In genomic region chr1:29793101-29793546, GRCh38 we compare ENCODE assay signal across 8 cellular contexts.
A peak's percentile ranks its signal among the peaks of the same experiment; 100 is the strongest.
DNase-seq lines count a peak whose midpoint lies in the region; ATAC-seq, FAIRE-seq and TF ChIP-seq lines count a peak whose summit lies in the region.

No MANE protein-coding gene starts in this region.

- FAIRE-seq in HTR-8/SVneo (lab: Jason Lieb, UNC) = no peak

- TF ChIP-seq POLR2A in erythroblast (IDR thresholded peaks at IDR 0.05; ENCODE audit: low read length) = no peak

- ATAC-seq in CD8-positive, alpha-beta T cell = no peak
- peak; percentile 49 for ATAC-seq in activated CD8-positive, alpha-beta memory T cell treated with anti-CD3 and anti-CD28 coated beads, Interleukin-2, amount 10 ng/mL, durations not matched to agents 7 days and 5 days
- no peak for ATAC-seq in stimulated activated naive CD8-positive, alpha-beta T cell treated with anti-CD3 and anti-CD28 coated beads, Interleukin-15, Interleukin-2, amounts not matched to agents 100 U/mL and 50 U/mL, for 24 hours
- no peak for ATAC-seq in stimulated activated memory B cell treated with anti-CD40 and anti-IgM and Interleukin-4, amounts not matched to agents 10 μg/mL and 1 μg/mL and 100 μg/mL, for 72 hours

- H3K27me3 Mint-ChIP-seq in CD8-positive, alpha-beta T cell (ENCODE audit: low read depth) = peaks cover 2% of the 10 kb centered on the region
- no peaks in the 10 kb centered on the region for H3K27me3 Mint-ChIP-seq in activated CD8-positive, alpha-beta memory T cell treated with anti-CD3 and anti-CD28 coated beads, Interleukin-2, amount 10 ng/mL, durations not matched to agents 7 days and 5 days
- no peaks in the 10 kb centered on the region for H3K27me3 Mint-ChIP-seq in stimulated activated memory B cell treated with anti-CD40 and anti-IgM and Interleukin-4, amounts not matched to agents 10 μg/mL and 1 μg/mL and 100 μg/mL, for 72 hours

- no peaks in the 10 kb centered on the region for H3K27me3 ChIP-seq in CD8-positive, alpha-beta T cell (ENCODE audit: insufficient read depth, low read length)

- peaks cover 10% of the 10 kb centered on the region for H3K9me3 Mint-ChIP-seq in CD8-positive, alpha-beta T cell
- no peaks in the 10 kb centered on the region for H3K9me3 Mint-ChIP-seq in activated CD8-positive, alpha-beta memory T cell treated with anti-CD3 and anti-CD28 coated beads, Interleukin-2, amount 10 ng/mL, durations not matched to agents 7 days and 5 days (ENCODE audit: low read depth)
- peaks cover 8% of the 10 kb centered on the region for H3K9me3 Mint-ChIP-seq in stimulated activated memory B cell treated with anti-CD40 and anti-IgM and Interleukin-4, amounts not matched to agents 10 μg/mL and 1 μg/mL and 100 μg/mL, for 72 hours

- no peak overlapping the region for H3K27ac ChIP-seq in CD8-positive, alpha-beta T cell (ENCODE audit: low read depth, low read length)

- H3K4me3 ChIP-seq in CD8-positive, alpha-beta T cell (ENCODE audit: low read depth, low read length) = no peak overlapping the region

- H3K4me1 ChIP-seq in CD8-positive, alpha-beta T cell (ENCODE audit: insufficient read depth, low read length) = no peaks in the 10 kb centered on the region

- POLR2A ChIA-PET in CD8-positive, alpha-beta T cell (lab: Charles Lee) = no interaction called here

- H3K36me3 ChIP-seq in CD8-positive, alpha-beta T cell (ENCODE audit: insufficient read depth, low read length) = no peaks in the 10 kb centered on the region

- CTCF ChIA-PET in CD8-positive, alpha-beta T cell (lab: Charles Lee) = no interaction called here
- CTCF ChIA-PET in activated CD8-positive, alpha-beta memory T cell treated with anti-CD3 and anti-CD28 coated beads, Interleukin-2, amount 10 ng/mL, durations not matched to agents 7 days and 5 days (lab: Charles Lee) = interaction anchor here (0.6 to 2.9 kb wide), 10 partner anchors 10 to 588 kb away, joined by 3 to 20 read pairs (median 3); no protein-coding TSS in a partner anchor

- H3K9me3 ChIP-seq in CD8-positive, alpha-beta T cell (ENCODE audit: low read length) = no peaks in the 10 kb centered on the region

- intact Hi-C loops in CD8-positive, alpha-beta T cell (cut with DNase I, micrococcal nuclease) = loop anchor here in 1 of 2 experiments (5.0 kb wide), 1 partner anchor 914 kb away; no protein-coding TSS in a partner anchor

- H3K4me3 Mint-ChIP-seq in CD8-positive, alpha-beta T cell = no peak overlapping the region
- H3K4me3 Mint-ChIP-seq in activated CD8-positive, alpha-beta memory T cell treated with anti-CD3 and anti-CD28 coated beads, Interleukin-2, amount 10 ng/mL, durations not matched to agents 7 days and 5 days = no peak overlapping the region
- H3K4me3 Mint-ChIP-seq in stimulated activated memory B cell treated with anti-CD40 and anti-IgM and Interleukin-4, amounts not matched to agents 10 μg/mL and 1 μg/mL and 100 μg/mL, for 72 hours = no peak overlapping the region

- no peak for TF ChIP-seq CTCF in CD8-positive, alpha-beta T cell (IDR thresholded peaks at IDR 0.05)

- DNase-seq in CD8-positive, alpha-beta T cell = peak in 5 of 7 experiments; percentile 14 to 54 (median 42)
- DNase-seq in HTR-8/SVneo (ENCODE audit: insufficient read length, low spot score) (peak; percentile 61), NCI-H82 (lab: John Stamatoyannopoulos, UW) (peak; percentile 95), erythroblast (lab: John Stamatoyannopoulos, UW) (peak; percentile 58 to 81), middle frontal gyrus (ENCODE audit: extremely low spot score, low spot score) (peak; percentile 74)
- peak; percentile 79 for DNase-seq in activated CD8-positive, alpha-beta memory T cell treated with anti-CD3 and anti-CD28 coated beads, Interleukin-2, amount 10 ng/mL, durations not matched to agents 7 days and 5 days
- DNase-seq in stimulated activated naive CD8-positive, alpha-beta T cell treated with anti-CD3 and anti-CD28 coated beads, Interleukin-15, Interleukin-2, amounts not matched to agents 100 U/mL and 50 U/mL, for 24 hours = peak; percentile 81

- H3K27ac Mint-ChIP-seq in CD8-positive, alpha-beta T cell = no peak overlapping the region
- no peak overlapping the region for H3K27ac Mint-ChIP-seq in activated CD8-positive, alpha-beta memory T cell treated with anti-CD3 and anti-CD28 coated beads, Interleukin-2, amount 10 ng/mL, durations not matched to agents 7 days and 5 days
- H3K27ac Mint-ChIP-seq in stimulated activated memory B cell treated with anti-CD40 and anti-IgM and Interleukin-4, amounts not matched to agents 10 μg/mL and 1 μg/mL and 100 μg/mL, for 72 hours = no peak overlapping the region

- H3K4me1 Mint-ChIP-seq in CD8-positive, alpha-beta T cell (ENCODE audit: low read depth) = no peaks in the 10 kb centered on the region
- H3K4me1 Mint-ChIP-seq in activated CD8-positive, alpha-beta memory T cell treated with anti-CD3 and anti-CD28 coated beads, Interleukin-2, amount 10 ng/mL, durations not matched to agents 7 days and 5 days = no peaks in the 10 kb centered on the region
- no peaks in the 10 kb centered on the region for H3K4me1 Mint-ChIP-seq in stimulated activated memory B cell treated with anti-CD40 and anti-IgM and Interleukin-4, amounts not matched to agents 10 μg/mL and 1 μg/mL and 100 μg/mL, for 72 hours

- H3K36me3 Mint-ChIP-seq in CD8-positive, alpha-beta T cell = no peaks in the 10 kb centered on the region
- no peaks in the 10 kb centered on the region for H3K36me3 Mint-ChIP-seq in activated CD8-positive, alpha-beta memory T cell treated with anti-CD3 and anti-CD28 coated beads, Interleukin-2, amount 10 ng/mL, durations not matched to agents 7 days and 5 days
- H3K36me3 Mint-ChIP-seq in stimulated activated memory B cell treated with anti-CD40 and anti-IgM and Interleukin-4, amounts not matched to agents 10 μg/mL and 1 μg/mL and 100 μg/mL, for 72 hours = no peaks in the 10 kb centered on the region

Comparison
In these comparisons a context has a peak if more than half of its experiments do, and no peak if none do; other contexts are left out.
1. DNase-seq: peak in every context shown above with its lines; median percentile 95 in NCI-H82; 81 in stimulated activated naive CD8-positive, alpha-beta T cell treated with anti-CD3 and anti-CD28 coated beads, Interleukin-15, Interleukin-2, amounts not matched to agents 100 U/mL and 50 U/mL, for 24 hours; 79 in activated CD8-positive, alpha-beta memory T cell treated with anti-CD3 and anti-CD28 coated beads, Interleukin-2, amount 10 ng/mL, durations not matched to agents 7 days and 5 days; 74 in middle frontal gyrus; 70 in erythroblast; 61 in HTR-8/SVneo; 42 in CD8-positive, alpha-beta T cell.